14 cellular contexts compared by ENCODE assay signal in genomic region chr14:101559250-101559623, GRCh38. TPM values are rescaled to one million over a fixed set of nuclear protein-coding genes. Genes with fewer than 3 reads are reported as not detected.
DNase-seq lines count a peak whose midpoint lies in the region; ATAC-seq and TF ChIP-seq lines count a peak whose summit lies in the region.
"Had no signal": no experiment of that assay in that cellular context is flagged by ENCODE, and none has a peak within 500 bp of the region (broad histone marks: within the 10 kb centered on the region; RNA-seq: fewer than 3 reads in every experiment).

No MANE protein-coding gene starts in this region.

- no TSS peak for BruUV-seq in Panc1 (replicated peaks; lab: Mats Ljungman, UMichigan)

- H3K27me3 ChIP-seq in Panc1 (ENCODE audit: control insufficient read depth, insufficient read depth, low read length) (no peaks in the 10 kb centered on the region), gastroesophageal sphincter (peaks cover 95% of the 10 kb centered on the region), neuronal stem cell (ENCODE audit: control insufficient read depth in 3 of 3, insufficient read depth in 3 of 3, low read depth in 1 of 3, low read length in 3 of 3) (peaks cover 36 to 60% (median 57%) of the 10 kb centered on the region in 3 experiments), tibial nerve (peaks cover 0 to 43% of the 10 kb centered on the region in 2 donors)

- in situ Hi-C loops in Panc1 (cut with HindIII; ENCODE audit: low pct_unique_long_range_greater_than_20kb, low sequenced_read_pairs) = no loop called here

- H3K36me3 ChIP-seq in Panc1 (ENCODE audit: control insufficient read depth, insufficient read depth, low read length) = no peaks in the 10 kb centered on the region
- peaks cover 0 to 4% of the 10 kb centered on the region in 2 donors for H3K36me3 ChIP-seq in gastroesophageal sphincter
- no peaks in the 10 kb centered on the region for H3K36me3 ChIP-seq in neuronal stem cell (replicated peaks in 1 of 2; ENCODE audit: control insufficient read depth in 2 of 2, insufficient read depth in 2 of 2, low read length in 2 of 2)
- H3K36me3 ChIP-seq in tibial nerve = peaks cover 0 to 9% (median 0%) of the 10 kb centered on the region in 3 donors
- H3K36me3 ChIP-seq: SJSA1 had no signal

- H2AFZ ChIP-seq in neuronal stem cell (ENCODE audit: low read length) = peak overlapping the region; percentile 90

- H3K23ac ChIP-seq in neuronal stem cell (ENCODE audit: low read depth, low read length, poor library complexity) = no peak overlapping the region

- TF ChIP-seq CTCF in Panc1 (IDR thresholded peaks at IDR 0.05) = no peak
- no peak for TF ChIP-seq CTCF in gastroesophageal sphincter (IDR thresholded peaks at IDR 0.05)
- no peak for TF ChIP-seq CTCF in tibial nerve (IDR thresholded peaks at IDR 0.05)

- WGBS in gastroesophageal sphincter (ENCODE audit: low coverage in 1 of 2), 2 donors = 45 to 60% methylated on average over 1 to 4 of the region's 9 CpGs
- WGBS in neuronal stem cell (ENCODE audit: extremely low coverage in 2 of 2, insufficient read length in 2 of 2, insufficient replicate concordance in 1 of 2), 2 donors = no CpG with 5 or more reads among the region's 9 CpGs
- WGBS in tibial nerve, 2 donors = 23 to 38% methylated on average over 9 of the region's 9 CpGs

- CTCF ChIA-PET in Panc1 (lab: Charles Lee) = interaction anchor here (0.6 to 1.2 kb wide), 2 partner anchors 485 to 1172 kb away, joined by 3 to 5 read pairs; no protein-coding TSS in a partner anchor

- peak overlapping the region; percentile 98 for H2AK5ac ChIP-seq in neuronal stem cell (ENCODE audit: low read depth, low read length)

- H3K4me1 ChIP-seq in Panc1 (ENCODE audit: control insufficient read depth, insufficient read depth, low read length) (no peaks in the 10 kb centered on the region), gastroesophageal sphincter (peaks cover 0 to 29% (median 0%) of the 10 kb centered on the region in 3 donors), neuronal stem cell (ENCODE audit: control insufficient read depth in 2 of 2, insufficient read depth in 1 of 2, low read depth in 1 of 2, low read length in 2 of 2) (peaks cover 7 to 12% of the 10 kb centered on the region in 2 donors), tibial nerve (peaks cover 0 to 32% (median 0%) of the 10 kb centered on the region in 4 donors)
- H3K4me1 ChIP-seq: SJSA1 had no signal

- peak overlapping the region; percentile 89 for H2BK15ac ChIP-seq in neuronal stem cell (ENCODE audit: low read length)

- H3K79me1 ChIP-seq in neuronal stem cell (ENCODE audit: low read depth, low read length) = peaks cover 8% of the 10 kb centered on the region

- peak overlapping the region; percentile 47 to 67 for H3K4me3 ChIP-seq in Panc1 (ENCODE audit: low read depth in 2 of 2, low read length in 2 of 2)
- peak overlapping the region; percentile 29 to 63 for H3K4me3 ChIP-seq in gastroesophageal sphincter
- H3K4me3 ChIP-seq in neuronal stem cell (ENCODE audit: low read length in 2 of 2) = peak overlapping the region; percentile 54 to 82
- peak overlapping the region; percentile 31 to 56 (median 43) for H3K4me3 ChIP-seq in tibial nerve
- H3K4me3 ChIP-seq: SJSA1 had no signal

- TF ChIP-seq POLR2A in gastroesophageal sphincter (IDR thresholded peaks at IDR 0.05) (no peak), tibial nerve (IDR thresholded peaks at IDR 0.05) (no peak)

- peak overlapping the region; percentile 66 for H2BK5ac ChIP-seq in neuronal stem cell (ENCODE audit: low read length)

- H3K9ac ChIP-seq in neuronal stem cell (ENCODE audit: low read depth, low read length, poor library complexity) = peak overlapping the region; percentile 91

- peak overlapping the region; percentile 63 for H2BK120ac ChIP-seq in neuronal stem cell (ENCODE audit: low read depth, low read length)

- POLR2A ChIA-PET in Panc1 (lab: Charles Lee) = no interaction called here

- ATAC-seq in Panc1 (no peak; the same call in 1 of the 2 replicates), gastroesophageal sphincter (peak; percentile 3), HG02571 (IDR thresholded peaks at IDR 0.05; ENCODE audit: unreplicated experiment) (no peak), GM19463 (IDR thresholded peaks at IDR 0.05; ENCODE audit: unreplicated experiment) (no peak)
- ATAC-seq: activated CD8-positive, alpha-beta T cell treated with anti-CD3 and anti-CD28 coated beads, Interleukin-2, amount 10 ng/mL, durations not matched to agents 7 days and 5 days had no signal

- TF ChIP-seq EP300 in gastroesophageal sphincter (IDR thresholded peaks at IDR 0.05) (no peak), tibial nerve (IDR thresholded peaks at IDR 0.05) (no peak)

- no peak overlapping the region for H4K8ac ChIP-seq in neuronal stem cell (ENCODE audit: low read depth, low read length)

- H3K27ac ChIP-seq in Panc1 (ENCODE audit: low read length) (peak overlapping the region; percentile 59; the same call in 1 of the 2 replicates), gastroesophageal sphincter (peak overlapping the region in 3 of 4 donors; percentile 31 to 76 (median 75)), neuronal stem cell (replicated peaks; ENCODE audit: low read length) (no peak overlapping the region), tibial nerve (peak overlapping the region; percentile 59 to 78 (median 70))
- H3K27ac ChIP-seq: SJSA1 had no signal

- H4K91ac ChIP-seq in neuronal stem cell (ENCODE audit: low read depth, low read length, poor library complexity) = no peak overlapping the region

- peak overlapping the region; percentile 53 for H3K4ac ChIP-seq in neuronal stem cell (ENCODE audit: low read length)

- peak overlapping the region; percentile 98 for H3K18ac ChIP-seq in neuronal stem cell (ENCODE audit: low read length)

- H3K4me2 ChIP-seq in neuronal stem cell (ENCODE audit: insufficient read depth, low read length, poor library complexity, severe bottlenecking) = peak overlapping the region; percentile 93

- no peaks in the 10 kb centered on the region for H3K9me3 ChIP-seq in Panc1 (ENCODE audit: control insufficient read depth, insufficient read depth, low read depth, low read length)
- H3K9me3 ChIP-seq in gastroesophageal sphincter = peaks cover 0 to 19% (median 0%) of the 10 kb centered on the region in 3 donors
- peaks cover 12 to 13% of the 10 kb centered on the region in 2 donors for H3K9me3 ChIP-seq in neuronal stem cell (replicated peaks in 1 of 2; ENCODE audit: control insufficient read depth in 2 of 2, insufficient read depth in 1 of 2, low read depth in 1 of 2, low read length in 2 of 2)
- peaks cover 0 to 17% (median 3%) of the 10 kb centered on the region in 4 donors for H3K9me3 ChIP-seq in tibial nerve
- H3K9me3 ChIP-seq: SJSA1 had no signal

- H3K14ac ChIP-seq in neuronal stem cell (ENCODE audit: low read length) = peak overlapping the region; percentile 94

- peak overlapping the region; percentile 73 for H2BK12ac ChIP-seq in neuronal stem cell (ENCODE audit: low read length)

- intact Hi-C loops in Panc1 (cut with micrococcal nuclease; ENCODE audit: unreplicated experiment) = loop anchor here (10.0 kb wide), 2 partner anchors 74 to 324 kb away; no protein-coding TSS in a partner anchor

- DNase-seq in Panc1 (ENCODE audit: low read depth, low spot score) (no peak), neuronal stem cell (ENCODE audit: low spot score) (no peak), tibial nerve (ENCODE audit: low spot score in 2 of 2) (no peak), nucleus accumbens (lab: John Stamatoyannopoulos, UW) (no peak)
- DNase-seq: activated CD8-positive, alpha-beta T cell treated with anti-CD3 and anti-CD28 coated beads, Interleukin-2, amount 10 ng/mL, durations not matched to agents 7 days and 5 days; aorta; DND-41; NK-92 treated with Interleukin-12 subunit alpha and Interleukin-12 subunit beta, amount 100 ng/mL, for 24 hours had no signal

RNA-seq across cellular contexts. Expression of gene DIO3, which starts 2.1 kb away (rescaled TPM):
- total RNA-seq in Panc1 (2021; ENCODE audit: unreplicated experiment) = 4.4 TPM
- polyA plus RNA-seq in Panc1 (2012; ENCODE audit: insufficient read length) = 19.2 TPM
- 1 to 10 TPM in 2 of 4 donors, under 1 TPM in 2; 0.52 to 2.6 (median 1.2) TPM for total RNA-seq in gastroesophageal sphincter
- polyA plus RNA-seq in neuronal stem cell (2013, experiment 1 of 2) = 8.3 TPM
- 7.9 TPM for polyA plus RNA-seq in neuronal stem cell (2013, experiment 2 of 2)
- 10 to 100 TPM in 1 of 4 donors, 1 to 10 TPM in 3; 4.2 to 19.5 (median 5.3) TPM for total RNA-seq in tibial nerve
- total RNA-seq: activated CD8-positive, alpha-beta T cell treated with anti-CD3 and anti-CD28 coated beads, Interleukin-2, amount 10 ng/mL, durations not matched to agents 7 days and 5 days; myocyte; SJSA1 had no signal
- polyA plus RNA-seq: BJ had no signal
